ENCODE assay signal across 8 cellular contexts in genomic region chr21:34865922-34866271, GRCh38.
DNase-seq lines count a peak whose midpoint lies in the region; ATAC-seq and TF ChIP-seq lines count a peak whose summit lies in the region.

No MANE protein-coding gene starts in this region.

- no CpG with 5 or more reads among the region's 9 CpGs for WGBS in neuronal stem cell (ENCODE audit: extremely low coverage in 2 of 2, insufficient read length in 2 of 2, insufficient replicate concordance in 1 of 2), 2 donors

- peak; percentile 93 for ATAC-seq in GM21381 (IDR thresholded peaks at IDR 0.05; ENCODE audit: unreplicated experiment)
- peak; percentile 88 for ATAC-seq in HG03460 (IDR thresholded peaks at IDR 0.05; ENCODE audit: unreplicated experiment)
- ATAC-seq in activated CD8-positive, alpha-beta T cell treated with anti-CD3 and anti-CD28 coated beads for 36 hours: peak; percentile 88

- no peak for TF ChIP-seq CTCF in activated CD8-positive, alpha-beta T cell treated with anti-CD3 and anti-CD28 coated beads for 36 hours (IDR thresholded peaks at IDR 0.05)

- no peak overlapping the region for H4K8ac ChIP-seq in neuronal stem cell (ENCODE audit: low read depth, low read length)

- H3K9me3 Mint-ChIP-seq in CD8-positive, alpha-beta memory T cell: no peaks in the 10 kb centered on the region
- H3K9me3 Mint-ChIP-seq in activated CD8-positive, alpha-beta T cell treated with anti-CD3 and anti-CD28 coated beads for 36 hours: no peaks in the 10 kb centered on the region

- no peak overlapping the region for H2BK5ac ChIP-seq in neuronal stem cell (ENCODE audit: low read length)

- CTCF ChIA-PET in CD8-positive, alpha-beta memory T cell (lab: Charles Lee): interaction anchor here (1.2 kb wide), 1 partner anchor 535 kb away, joined by 3 read pairs; no protein-coding TSS in a partner anchor
- CTCF ChIA-PET in activated CD8-positive, alpha-beta T cell treated with anti-CD3 and anti-CD28 coated beads for 36 hours (lab: Charles Lee): interaction anchor here (1.7 kb wide), 1 partner anchor 124 kb away, joined by 4 read pairs; no protein-coding TSS in a partner anchor

- H3K4me2 ChIP-seq in neuronal stem cell (ENCODE audit: insufficient read depth, low read length, poor library complexity, severe bottlenecking): peak overlapping the region; percentile 15

- no peak overlapping the region for H2AK5ac ChIP-seq in neuronal stem cell (ENCODE audit: low read depth, low read length)

- POLR2A ChIA-PET in CD8-positive, alpha-beta memory T cell (lab: Charles Lee): no interaction called here
- POLR2A ChIA-PET in activated CD8-positive, alpha-beta T cell treated with anti-CD3 and anti-CD28 coated beads for 36 hours (lab: Charles Lee): no interaction called here

- H3K36me3 Mint-ChIP-seq in CD8-positive, alpha-beta memory T cell: peaks cover 0 to 91% (median 23%) of the 10 kb centered on the region in 3 donors
- peaks cover 32% of the 10 kb centered on the region for H3K36me3 Mint-ChIP-seq in activated CD8-positive, alpha-beta T cell treated with anti-CD3 and anti-CD28 coated beads for 36 hours (ENCODE audit: low read depth)

- no peak overlapping the region for H3K18ac ChIP-seq in neuronal stem cell (ENCODE audit: low read length)

- H3K4me3 ChIP-seq in CD8-positive, alpha-beta memory T cell (ENCODE audit: low read length): no peak overlapping the region
- H3K4me3 ChIP-seq in neuronal stem cell (ENCODE audit: low read length in 2 of 2): no peak overlapping the region

- peaks cover 29% of the 10 kb centered on the region for H3K36me3 ChIP-seq in CD8-positive, alpha-beta memory T cell (ENCODE audit: insufficient read depth, low read length)
- H3K36me3 ChIP-seq in neuronal stem cell (replicated peaks in 1 of 2; ENCODE audit: control insufficient read depth in 2 of 2, insufficient read depth in 2 of 2, low read length in 2 of 2): no peaks in the 10 kb centered on the region

- no peak overlapping the region for H2BK120ac ChIP-seq in neuronal stem cell (ENCODE audit: low read depth, low read length)

- no peak overlapping the region for H3K14ac ChIP-seq in neuronal stem cell (ENCODE audit: low read length)

- no peak overlapping the region for H2BK15ac ChIP-seq in neuronal stem cell (ENCODE audit: low read length)

- H3K4ac ChIP-seq in neuronal stem cell (ENCODE audit: low read length): no peak overlapping the region

- H2BK12ac ChIP-seq in neuronal stem cell (ENCODE audit: low read length): no peak overlapping the region

- H3K4me1 ChIP-seq in CD8-positive, alpha-beta memory T cell (ENCODE audit: insufficient read depth, low read length): peaks cover 13% of the 10 kb centered on the region
- H3K4me1 ChIP-seq in neuronal stem cell (ENCODE audit: control insufficient read depth in 2 of 2, insufficient read depth in 1 of 2, low read depth in 1 of 2, low read length in 2 of 2): peaks cover 7% of the 10 kb centered on the region in 2 donors

- H3K9ac ChIP-seq in neuronal stem cell (ENCODE audit: low read depth, low read length, poor library complexity): no peak overlapping the region

- H3K27ac ChIP-seq in CD8-positive, alpha-beta memory T cell (ENCODE audit: low read depth, low read length): no peak overlapping the region
- no peak overlapping the region for H3K27ac ChIP-seq in neuronal stem cell (replicated peaks; ENCODE audit: low read length)

- no peaks in the 10 kb centered on the region for H3K27me3 Mint-ChIP-seq in CD8-positive, alpha-beta memory T cell
- H3K27me3 Mint-ChIP-seq in activated CD8-positive, alpha-beta T cell treated with anti-CD3 and anti-CD28 coated beads for 36 hours: no peaks in the 10 kb centered on the region

- H3K4me3 Mint-ChIP-seq in CD8-positive, alpha-beta memory T cell: peak overlapping the region in 5 of 7 donors; percentile 11 to 52 (median 20)
- no peak overlapping the region for H3K4me3 Mint-ChIP-seq in activated CD8-positive, alpha-beta T cell treated with anti-CD3 and anti-CD28 coated beads for 36 hours

- intact Hi-C loops in activated CD8-positive, alpha-beta T cell treated with anti-CD3 and anti-CD28 coated beads for 36 hours (cut with micrococcal nuclease): no loop called here

- no peak overlapping the region for H4K91ac ChIP-seq in neuronal stem cell (ENCODE audit: low read depth, low read length, poor library complexity)

- H3K4me1 Mint-ChIP-seq in CD8-positive, alpha-beta memory T cell: peaks cover 36 to 61% (median 53%) of the 10 kb centered on the region in 3 donors
- peaks cover 35% of the 10 kb centered on the region for H3K4me1 Mint-ChIP-seq in activated CD8-positive, alpha-beta T cell treated with anti-CD3 and anti-CD28 coated beads for 36 hours (ENCODE audit: low read depth)

- no peaks in the 10 kb centered on the region for H3K79me1 ChIP-seq in neuronal stem cell (ENCODE audit: low read depth, low read length)

- H3K23ac ChIP-seq in neuronal stem cell (ENCODE audit: low read depth, low read length, poor library complexity): no peak overlapping the region

- no peaks in the 10 kb centered on the region for H3K27me3 ChIP-seq in CD8-positive, alpha-beta memory T cell (ENCODE audit: insufficient read depth, low read length, poor library complexity, severe bottlenecking)
- H3K27me3 ChIP-seq in neuronal stem cell (ENCODE audit: control insufficient read depth in 3 of 3, insufficient read depth in 3 of 3, low read depth in 1 of 3, low read length in 3 of 3): peaks cover 0 to 26% (median 10%) of the 10 kb centered on the region in 3 experiments

- H2AFZ ChIP-seq in neuronal stem cell (ENCODE audit: low read length): no peak overlapping the region

- no peaks in the 10 kb centered on the region for H3K9me3 ChIP-seq in CD8-positive, alpha-beta memory T cell (ENCODE audit: low read length)
- no peaks in the 10 kb centered on the region for H3K9me3 ChIP-seq in neuronal stem cell (replicated peaks in 1 of 2; ENCODE audit: control insufficient read depth in 2 of 2, insufficient read depth in 1 of 2, low read depth in 1 of 2, low read length in 2 of 2)

- peak overlapping the region in 7 of 8 donors; percentile 25 to 71 (median 46) for H3K27ac Mint-ChIP-seq in CD8-positive, alpha-beta memory T cell
- H3K27ac Mint-ChIP-seq in activated CD8-positive, alpha-beta T cell treated with anti-CD3 and anti-CD28 coated beads for 36 hours: peak overlapping the region; percentile 51

- DNase-seq in CD8-positive, alpha-beta memory T cell: no peak
- peak; percentile 54 for DNase-seq in activated CD8-positive, alpha-beta T cell treated with anti-CD3 and anti-CD28 coated beads for 36 hours
- DNase-seq in neuronal stem cell (ENCODE audit: low spot score) (no peak), T-helper 9 cell (no peak), NCI-H524 (lab: John Stamatoyannopoulos, UW) (no peak), NCI-H146 (lab: John Stamatoyannopoulos, UW) (no peak)
